Comparison of ENCODE assay signal across 15 cellular contexts in genomic region chr3:102866845-102867244, GRCh38.
A peak's percentile ranks its signal among the peaks of the same experiment; 100 is the strongest.
DNase-seq lines count a peak whose midpoint lies in the region; ATAC-seq lines count a peak whose summit lies in the region.
"Had no signal": no experiment of that assay in that cellular context is flagged by ENCODE, and none has a peak within 500 bp of the region (broad histone marks: within the 10 kb centered on the region; RNA-seq: fewer than 3 reads in every experiment).

No MANE protein-coding gene starts in this region.

- H3K4me3 ChIP-seq in effector memory CD4-positive, alpha-beta T cell (ENCODE audit: insufficient read depth, low read depth, low read length, poor library complexity, severe bottlenecking) = no peak overlapping the region
- H3K4me3 ChIP-seq: A549 had no signal

- DNase-seq in glomerular visceral epithelial cell (ENCODE audit: extremely low spot score) (peak; percentile 0), activated gamma-delta T cell (lab: John Stamatoyannopoulos, UW) (no peak), NCI-H526 treated with DMSO at 0.1 percent for 48 hours (lab: John Stamatoyannopoulos, UW) (no peak)
- DNase-seq in effector memory CD4-positive, alpha-beta T cell = no peak
- DNase-seq: Caco-2; CD8-positive, alpha-beta memory T cell; DMS79; IMR-90; Kasumi-1; KBM-7 had no signal

- H3K27me3 ChIP-seq in effector memory CD4-positive, alpha-beta T cell (replicated peaks; ENCODE audit: control insufficient read depth, insufficient read depth, low read length, poor library complexity, severe bottlenecking) = no peaks in the 10 kb centered on the region

- no peak overlapping the region for H3K27ac ChIP-seq in effector memory CD4-positive, alpha-beta T cell (ENCODE audit: insufficient read depth, low read length, poor library complexity, severe bottlenecking)
- H3K27ac ChIP-seq: A549 had no signal

- no peaks in the 10 kb centered on the region for H3K4me1 ChIP-seq in effector memory CD4-positive, alpha-beta T cell (ENCODE audit: control insufficient read depth, insufficient read depth, low read length, poor library complexity, severe bottlenecking)
- H3K4me1 ChIP-seq: A549, Caco-2 had no signal

- no peaks in the 10 kb centered on the region for H3K9me3 ChIP-seq in effector memory CD4-positive, alpha-beta T cell (ENCODE audit: control insufficient read depth, low read length)
- H3K9me3 ChIP-seq: A549, Caco-2 had no signal

- H3K36me3 ChIP-seq in effector memory CD4-positive, alpha-beta T cell (ENCODE audit: control insufficient read depth, insufficient read depth, low read length) = no peaks in the 10 kb centered on the region

- ATAC-seq in GM19395 (IDR thresholded peaks at IDR 0.05; ENCODE audit: unreplicated experiment) (peak; percentile 84), HG03175 (IDR thresholded peaks at IDR 0.05; ENCODE audit: unreplicated experiment) (peak; percentile 78), GM18907 (IDR thresholded peaks at IDR 0.05; ENCODE audit: unreplicated experiment) (no peak)
- ATAC-seq: A549, HCT116 had no signal
